Comparison of ENCODE assay signal across 7 cellular contexts in the genomic region with DNA sequence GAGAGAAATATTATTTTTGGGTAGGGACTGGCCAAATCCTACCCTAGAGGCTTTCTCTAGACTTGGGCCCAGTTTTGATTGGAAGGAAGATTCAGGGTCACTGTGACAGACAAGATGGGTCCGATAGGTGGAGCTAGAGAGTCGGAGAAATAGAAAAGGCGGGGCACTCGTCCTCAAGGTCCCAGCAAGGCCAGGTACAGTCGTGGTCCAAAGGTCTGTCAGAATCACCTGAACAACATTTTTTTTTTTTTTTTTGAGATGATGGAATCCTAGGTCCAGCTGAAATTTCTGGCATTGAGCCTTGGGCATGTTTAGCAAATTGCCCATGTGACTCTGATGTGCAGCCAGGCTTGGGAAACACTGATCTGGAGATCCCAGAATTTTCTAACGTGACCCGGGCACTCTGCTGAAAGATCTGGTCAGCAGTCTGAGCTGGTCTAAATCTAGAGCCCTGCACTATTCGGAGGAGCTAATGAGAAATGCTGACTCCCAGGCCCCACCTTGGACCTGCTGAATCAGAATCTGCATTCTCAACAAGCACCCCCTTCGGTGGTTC.
DNase-seq lines count a peak whose midpoint lies in the region; ATAC-seq and FAIRE-seq lines count a peak whose summit lies in the region.

No MANE protein-coding gene starts in this region.

- no peak for DNase-seq in GM18507 (ENCODE audit: extremely low spot score, insufficient read length, low read depth)
- peak; percentile 63 for DNase-seq in NCI-H146 treated with DMSO at 0.1 percent for 48 hours (lab: John Stamatoyannopoulos, UW; ENCODE audit: unreplicated experiment)
- DNase-seq in T-helper 1 cell: peak in 4 of 5 donors; percentile 43 to 62 (median 59)
- peak; percentile 49 for DNase-seq in amniotic epithelial cell (ENCODE audit: low read depth)
- DNase-seq in iPS-NIHi11 (ENCODE audit: low spot score): peak; percentile 81
- peak; percentile 26 to 39 for DNase-seq in stimulated activated CD4-positive, alpha-beta T cell treated with anti-CD3 and anti-CD28 coated beads, Interleukin-1b, Interleukin-23, amount 100 ng/mL, for 1 hour (ENCODE audit: low read depth in 2 of 2)

- peak; percentile 72 for FAIRE-seq in GM18507 (lab: Jason Lieb, UNC)

- peak; percentile 70 for ATAC-seq in HG02840 (IDR thresholded peaks at IDR 0.05; ENCODE audit: low FRiP score, unreplicated experiment)
